23 cellular contexts compared by ENCODE assay signal in the genomic region with DNA sequence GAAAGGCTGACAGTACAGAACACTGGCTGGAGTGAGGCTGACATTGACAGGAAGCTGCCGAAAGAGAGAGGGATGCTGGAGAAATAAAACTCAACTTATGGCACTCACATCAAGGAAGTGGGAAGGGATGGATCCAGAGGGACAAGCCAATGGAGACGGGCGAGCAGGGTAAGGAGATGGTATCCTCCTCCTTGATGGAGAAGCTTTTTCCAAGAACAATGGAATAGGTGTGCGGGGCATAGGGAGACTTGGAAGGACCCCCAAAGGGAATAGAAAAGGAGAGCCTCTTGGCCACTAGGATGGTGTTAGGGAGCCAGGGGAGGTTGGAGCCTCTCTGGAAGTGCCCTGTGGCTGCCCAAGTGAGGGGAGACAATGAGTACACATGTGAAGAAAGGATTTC. TPM values are rescaled to one million over a fixed set of nuclear protein-coding genes. Genes with fewer than 3 reads are reported as not detected.
A peak's percentile ranks its signal among the peaks of the same experiment; 100 is the strongest.
DNase-seq lines count a peak whose midpoint lies in the region; ATAC-seq, FAIRE-seq and TF ChIP-seq lines count a peak whose summit lies in the region.
"Had no signal": no experiment of that assay in that cellular context is flagged by ENCODE, and none has a peak within 500 bp of the region (broad histone marks: within the 10 kb centered on the region; RNA-seq: fewer than 3 reads in every experiment).

No MANE protein-coding gene starts in this region.

- ATAC-seq in activated B cell treated with CpG ODN at 0.5 μM for 24 hours (ENCODE audit: low read depth) (no peak), naive B cell (ENCODE audit: low read depth in 2 of 2) (no peak), GM21825 (IDR thresholded peaks at IDR 0.05; ENCODE audit: unreplicated experiment) (no peak)

- H3K36me3 Mint-ChIP-seq in activated B cell treated with CpG ODN at 0.5 μM for 24 hours (ENCODE audit: low read depth): peaks cover 15% of the 10 kb centered on the region
- peaks cover 8 to 24% of the 10 kb centered on the region in 2 donors for H3K36me3 Mint-ChIP-seq in naive B cell
- H3K36me3 Mint-ChIP-seq: CD14-positive monocyte had no signal

- peak; percentile 58 for FAIRE-seq in GM12891 (lab: Jason Lieb, UNC)
- FAIRE-seq: A549, RCC 7860 had no signal

- peaks cover 72% of the 10 kb centered on the region for H3K4me1 ChIP-seq in BLaER1
- H3K4me1 ChIP-seq: A549, HAP-1 had no signal

- peaks cover 9% of the 10 kb centered on the region; the same call in 1 of the 2 replicates for H3K9me3 ChIP-seq in BLaER1
- H3K9me3 ChIP-seq: A549, HAP-1, MG63, SK-N-SH had no signal

- no peak for DNase-seq in GM12891 (ENCODE audit: insufficient read length, low spot score)
- no peak for DNase-seq in activated B cell treated with CpG ODN at 0.5 μM for 24 hours
- DNase-seq in naive B cell: no peak
- no peak for DNase-seq in NCI-H524 (lab: John Stamatoyannopoulos, UW)
- DNase-seq in NCI-H1436 (lab: John Stamatoyannopoulos, UW): no peak
- DNase-seq: AML-193; CD8-positive, alpha-beta memory T cell; DMS 273 treated with DMSO at 0.1 percent for 48 hours; DMS79; GF-D8; GOT3; HFFc6; MG63; NCI-H1694; NCI-H2029 treated with DMSO at 0.1 percent for 48 hours; NCI-H2227 treated with DMSO at 0.1 percent for 48 hours; SK-N-SH had no signal

- intact Hi-C loops in activated B cell treated with CpG ODN at 0.5 μM for 24 hours (cut with micrococcal nuclease): no loop called here

- H3K4me3 ChIP-seq in BLaER1: no peak overlapping the region
- H3K4me3 ChIP-seq: A549, HAP-1, MG63 had no signal

- H3K27ac ChIP-seq in BLaER1: no peak overlapping the region; the same call in 1 of the 2 replicates
- H3K27ac ChIP-seq: A549 had no signal

- CTCF ChIA-PET in activated B cell treated with CpG ODN at 0.5 μM for 24 hours (lab: Charles Lee): interaction anchor here (0.8 to 1.3 kb wide), 3 partner anchors 14 to 48 kb away, joined by 3 to 4 read pairs (median 4); no protein-coding TSS in a partner anchor

- peaks cover 77% of the 10 kb centered on the region for H3K4me1 Mint-ChIP-seq in activated B cell treated with CpG ODN at 0.5 μM for 24 hours
- peaks cover 48 to 80% (median 50%) of the 10 kb centered on the region in 3 donors for H3K4me1 Mint-ChIP-seq in naive B cell
- H3K4me1 Mint-ChIP-seq: CD14-positive monocyte; CD8-positive, alpha-beta memory T cell had no signal

- H3K9ac ChIP-seq in BLaER1: no peak overlapping the region
- H3K9ac ChIP-seq: SK-N-SH had no signal

- no peaks in the 10 kb centered on the region for H3K27me3 Mint-ChIP-seq in activated B cell treated with CpG ODN at 0.5 μM for 24 hours
- no peaks in the 10 kb centered on the region for H3K27me3 Mint-ChIP-seq in naive B cell

- peak overlapping the region; percentile 12; the same call in 1 of the 2 replicates for H3K4me2 ChIP-seq in BLaER1
- H3K4me2 ChIP-seq: A549, SK-N-SH had no signal

- H3K27ac Mint-ChIP-seq in activated B cell treated with CpG ODN at 0.5 μM for 24 hours (peak overlapping the region; percentile 67), naive B cell (peak overlapping the region in 5 of 6 donors; percentile 16 to 92 (median 74))
- H3K27ac Mint-ChIP-seq: HFFc6 had no signal

- no peaks in the 10 kb centered on the region for H3K27me3 ChIP-seq in BLaER1
- H3K27me3 ChIP-seq: MG63 had no signal

- POLR2A ChIA-PET in activated B cell treated with CpG ODN at 0.5 μM for 24 hours (lab: Charles Lee): interaction anchor here (0.6 to 17.3 kb wide), 9 partner anchors 11 to 327 kb away, joined by 3 to 975 read pairs (median 4); a partner anchor contains a TSS

- TF ChIP-seq POLR2A in GM12891 (IDR thresholded peaks at IDR 0.05; ENCODE audit: low read depth, low read length): peak; percentile 33; the same call in 1 of the 2 replicates

- H3K4me3 Mint-ChIP-seq in activated B cell treated with CpG ODN at 0.5 μM for 24 hours (no peak overlapping the region), naive B cell (peak overlapping the region in 1 of 8 donors; percentile 40)
- H3K4me3 Mint-ChIP-seq: CD14-positive monocyte; CD8-positive, alpha-beta memory T cell; HFFc6 had no signal

- H3K36me3 ChIP-seq in BLaER1: peaks cover 16% of the 10 kb centered on the region
- H3K36me3 ChIP-seq: HAP-1, MG63 had no signal

- peaks cover 60% of the 10 kb centered on the region for H4K20me1 ChIP-seq in BLaER1

- TF ChIP-seq CTCF in activated B cell treated with CpG ODN at 0.5 μM for 24 hours (IDR thresholded peaks at IDR 0.05): no peak

- H3K9me3 Mint-ChIP-seq in activated B cell treated with CpG ODN at 0.5 μM for 24 hours (no peaks in the 10 kb centered on the region), naive B cell (peaks cover 0 to 3% (median 0%) of the 10 kb centered on the region in 7 donors)
- H3K9me3 Mint-ChIP-seq: HFFc6 had no signal

TF ChIP-seq in GM12891, 5 proteins besides CTCF, POLR2A, EP300 and RAD21:
- TF ChIP-seq TAF1 (IDR thresholded peaks at IDR 0.05; ENCODE audit: low read depth, low read length) (no peak), POU2F2 (IDR thresholded peaks at IDR 0.05; ENCODE audit: low read depth, low read length) (no peak), PAX5 (IDR thresholded peaks at IDR 0.05; ENCODE audit: insufficient read depth, low read length, severe bottlenecking) (no peak), SPI1 (IDR thresholded peaks at IDR 0.05; ENCODE audit: low read depth, low read length) (no peak), POLR2AphosphoS5 (IDR thresholded peaks at IDR 0.05; ENCODE audit: low read depth, low read length) (no peak; the same call in 1 of the 2 replicates)

RNA-seq across cellular contexts. Expression of a gene that starts 58.4 kb away (rescaled TPM):
- 156 TPM for polyA plus RNA-seq in GM12891 (2012; ENCODE audit: low read depth, missing spikeins)
- 315 TPM in 2 replicates for total RNA-seq in activated B cell treated with CpG ODN at 0.5 μM for 24 hours
- 100 to 1,000 TPM in 5 of 6 donors, 10 to 100 TPM in 1; 90.5 to 185 (median 126) TPM for polyA plus RNA-seq in naive B cell (ENCODE audit: low read depth in 6 of 6)
